ENCODE assay signal across 26 cellular contexts in the genomic region with DNA sequence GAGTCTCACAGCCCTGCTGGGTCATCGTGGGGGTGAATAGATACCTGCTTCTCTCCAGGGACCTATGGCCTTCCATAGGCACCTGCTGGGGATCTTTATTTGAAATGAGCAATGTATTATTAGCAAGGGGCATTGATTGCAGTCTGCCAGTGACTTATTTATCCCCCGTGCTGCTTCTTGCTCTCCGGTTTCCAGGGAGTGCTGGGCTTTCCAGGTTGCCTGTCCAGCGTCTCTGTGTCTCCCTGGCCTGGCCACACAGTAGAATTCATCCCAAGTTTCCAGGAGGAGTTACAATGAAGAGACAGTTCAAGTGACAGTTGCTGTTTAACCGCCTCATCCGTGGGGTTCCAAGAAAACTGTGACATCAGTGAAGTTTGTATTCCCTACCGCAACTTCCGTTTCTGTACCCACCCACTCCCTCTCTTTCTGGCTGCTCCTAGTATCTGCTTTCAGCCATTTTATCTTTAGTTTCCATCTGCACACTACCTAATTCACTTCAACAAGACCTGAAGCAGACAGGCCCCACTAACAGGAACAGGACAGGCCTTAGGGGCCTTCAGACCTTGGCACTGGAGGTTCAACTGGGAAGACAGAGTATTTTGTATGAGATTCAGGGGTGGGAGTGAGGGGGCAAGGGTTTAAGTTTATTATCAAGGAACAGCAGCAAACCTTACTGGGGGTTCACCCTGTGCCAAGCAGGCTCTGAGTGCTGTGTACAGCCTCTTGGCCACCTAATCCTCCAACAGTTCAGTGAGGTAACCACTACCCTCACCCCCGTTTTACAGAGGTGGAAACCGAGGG.
DNase-seq lines count a peak whose midpoint lies in the region; ATAC-seq, FAIRE-seq and TF ChIP-seq lines count a peak whose summit lies in the region.
"Had no signal": no experiment of that assay in that cellular context is flagged by ENCODE, and none has a peak within 500 bp of the region (broad histone marks: within the 10 kb centered on the region; RNA-seq: fewer than 3 reads in every experiment).

No MANE protein-coding gene starts in this region.

- no peak overlapping the region for H3K4me3 ChIP-seq in HepG2 (replicated peaks in 1 of 3; ENCODE audit: insufficient read depth in 1 of 3, low read depth in 2 of 3, low read length in 3 of 3)
- H3K4me3 ChIP-seq in right lobe of liver = no peak overlapping the region
- no peak overlapping the region for H3K4me3 ChIP-seq in SK-N-SH (ENCODE audit: low read depth in 2 of 2, low read length in 1 of 2)
- H3K4me3 ChIP-seq: GM23338, lower lobe of right lung, right atrium auricular region, tibial artery had no signal

- DNase-seq in HepG2 (ENCODE audit: low spot score) (no peak), right lobe of liver (no peak), SK-N-SH (peak; percentile 75), HuH-7.5 (ENCODE audit: low spot score) (no peak), GM19238 (ENCODE audit: insufficient read length, low spot score) (no peak)
- no peak for DNase-seq in activated T-helper 2 cell treated with anti-CD3 and anti-CD28 coated beads, Interferon-gamma antibody, Interleukin-2, Interleukin-4, amounts not matched to agents 10 μg/mL and 5 μg/mL and 100 μg/mL, durations not matched to agents 14 hours and 24 hours and 36 hours (ENCODE audit: low spot score)
- DNase-seq in stimulated activated naive CD8-positive, alpha-beta T cell treated with anti-CD3 and anti-CD28 coated beads, Interleukin-15, amount 100 ng/mL, for 72 hours = no peak
- DNase-seq: activated T-cell treated with anti-CD3 and anti-CD28 coated beads, Interleukin-2, amount 50 U/mL, for 72 hours; DMS 273 treated with DMSO at 0.1 percent for 48 hours; glutamatergic neuron; KG1; lower lobe of right lung; MV-4-11; NCI-H524; SIG-M5; stimulated activated CD4-positive, alpha-beta T cell treated with anti-CD3 and anti-CD28 coated beads, Interleukin-4, amount 100 ng/mL, for 4 hours; stimulated activated naive CD4-positive, alpha-beta T cell treated with Interleukin-2 at 50 U/mL for 16 hours; WERI-Rb-1 had no signal

- H2AFZ ChIP-seq in HepG2 (ENCODE audit: low read length) (no peak overlapping the region), SK-N-SH (ENCODE audit: low read depth) (no peak overlapping the region)
- H2AFZ ChIP-seq: GM23338, parathyroid adenoma had no signal

- TF ChIP-seq CTCF in HepG2 (CRISPR knock-in tag; IDR thresholded peaks at IDR 0.05) (no peak), right lobe of liver (IDR thresholded peaks at IDR 0.05) (no peak), SK-N-SH (IDR thresholded peaks at IDR 0.05) (no peak)

- no peaks in the 10 kb centered on the region for H3F3A ChIP-seq in SK-N-SH (replicated peaks; ENCODE audit: insufficient read depth)

- POLR2A ChIA-PET in HepG2 (lab: Yijun Ruan, JAX) = no interaction called here
- POLR2A ChIA-PET in SK-N-SH (lab: Yijun Ruan, JAX) = no interaction called here

- H3K27ac Mint-ChIP-seq in activated T-helper 2 cell treated with anti-CD3 and anti-CD28 coated beads, Interferon-gamma antibody, Interleukin-2, Interleukin-4, amounts not matched to agents 10 μg/mL and 5 μg/mL and 100 μg/mL, durations not matched to agents 14 hours and 24 hours and 36 hours = peak overlapping the region; percentile 68
- H3K27ac Mint-ChIP-seq in stimulated activated naive CD8-positive, alpha-beta T cell treated with anti-CD3 and anti-CD28 coated beads, Interleukin-15, amount 100 ng/mL, for 72 hours = peak overlapping the region; percentile 41 to 84
- H3K27ac Mint-ChIP-seq: activated T-cell treated with anti-CD3 and anti-CD28 coated beads, Interleukin-2, amount 50 U/mL, for 72 hours; GM23338; nephron had no signal

- no peaks in the 10 kb centered on the region for H3K36me3 Mint-ChIP-seq in activated T-helper 2 cell treated with anti-CD3 and anti-CD28 coated beads, Interferon-gamma antibody, Interleukin-2, Interleukin-4, amounts not matched to agents 10 μg/mL and 5 μg/mL and 100 μg/mL, durations not matched to agents 14 hours and 24 hours and 36 hours (ENCODE audit: low read depth)
- H3K36me3 Mint-ChIP-seq: CD4-positive, CD25-positive, alpha-beta regulatory T cell had no signal

- H3K4me2 ChIP-seq in HepG2 (ENCODE audit: low read depth, low read length) (no peak overlapping the region), SK-N-SH (no peak overlapping the region)
- H3K4me2 ChIP-seq: GM23338 had no signal

- no peaks in the 10 kb centered on the region for H3K4me1 ChIP-seq in HepG2 (ENCODE audit: insufficient read depth, low read length)
- H3K4me1 ChIP-seq in right lobe of liver = no peaks in the 10 kb centered on the region
- peaks cover 0 to 56% of the 10 kb centered on the region in 2 experiments; a peak in 2 of 4 replicates for H3K4me1 ChIP-seq in SK-N-SH (ENCODE audit: control insufficient read depth in 1 of 2, insufficient read depth in 2 of 2, low read depth in 1 of 2, low read length in 1 of 2)

- H3K9me3 Mint-ChIP-seq in activated T-helper 2 cell treated with anti-CD3 and anti-CD28 coated beads, Interferon-gamma antibody, Interleukin-2, Interleukin-4, amounts not matched to agents 10 μg/mL and 5 μg/mL and 100 μg/mL, durations not matched to agents 14 hours and 24 hours and 36 hours = no peaks in the 10 kb centered on the region
- no peaks in the 10 kb centered on the region for H3K9me3 Mint-ChIP-seq in stimulated activated naive CD8-positive, alpha-beta T cell treated with anti-CD3 and anti-CD28 coated beads, Interleukin-15, amount 100 ng/mL, for 72 hours
- H3K9me3 Mint-ChIP-seq: activated T-cell treated with anti-CD3 and anti-CD28 coated beads, Interleukin-2, amount 50 U/mL, for 72 hours; CD4-positive, CD25-positive, alpha-beta regulatory T cell; GM23338; nephron had no signal

- no peak for ATAC-seq in HepG2
- no peak for ATAC-seq in right lobe of liver
- ATAC-seq in stimulated activated naive CD8-positive, alpha-beta T cell treated with anti-CD3 and anti-CD28 coated beads, Interleukin-15, amount 100 ng/mL, for 72 hours = no peak
- ATAC-seq in HG02610 (IDR thresholded peaks at IDR 0.05; ENCODE audit: unreplicated experiment) = no peak
- ATAC-seq: activated T-cell treated with anti-CD3 and anti-CD28 coated beads, Interleukin-2, amount 50 U/mL, for 72 hours; Panc1 had no signal

- intact Hi-C loops in HepG2 (cut with micrococcal nuclease; ENCODE audit: unreplicated experiment) (no loop called here), right lobe of liver (cut with DNase I) (no loop called here)
- intact Hi-C loops in activated T-helper 2 cell treated with anti-CD3 and anti-CD28 coated beads, Interferon-gamma antibody, Interleukin-2, Interleukin-4, amounts not matched to agents 10 μg/mL and 5 μg/mL and 100 μg/mL, durations not matched to agents 14 hours and 24 hours and 36 hours (cut with micrococcal nuclease) = loop anchor here (10.0 kb wide), 1 partner anchor 59 kb away; no protein-coding TSS in a partner anchor

- H3K4me3 Mint-ChIP-seq in activated T-helper 2 cell treated with anti-CD3 and anti-CD28 coated beads, Interferon-gamma antibody, Interleukin-2, Interleukin-4, amounts not matched to agents 10 μg/mL and 5 μg/mL and 100 μg/mL, durations not matched to agents 14 hours and 24 hours and 36 hours (ENCODE audit: low read depth) = peak overlapping the region; percentile 11
- no peak overlapping the region for H3K4me3 Mint-ChIP-seq in stimulated activated naive CD8-positive, alpha-beta T cell treated with anti-CD3 and anti-CD28 coated beads, Interleukin-15, amount 100 ng/mL, for 72 hours
- H3K4me3 Mint-ChIP-seq: activated T-cell treated with anti-CD3 and anti-CD28 coated beads, Interleukin-2, amount 50 U/mL, for 72 hours; CD4-positive, CD25-positive, alpha-beta regulatory T cell; GM23338; nephron had no signal

- H3K27me3 ChIP-seq in HepG2 (ENCODE audit: control insufficient read depth in 1 of 2, insufficient read depth in 2 of 2, low read length in 2 of 2) (no peaks in the 10 kb centered on the region), right lobe of liver (no peaks in the 10 kb centered on the region), SK-N-SH (ENCODE audit: insufficient read depth) (no peaks in the 10 kb centered on the region)
- H3K27me3 ChIP-seq: right atrium auricular region, tibial artery had no signal

- in situ Hi-C loops in HepG2 (cut with HindIII; ENCODE audit: extremely low pct_ligation_motif_present, low pct_unique_long_range_greater_than_20kb) = no loop called here

- TF ChIP-seq RAD21 in HepG2 (CRISPR knock-in tag; IDR thresholded peaks at IDR 0.05) = no peak
- peak; percentile 43; the same call in 1 of the 2 replicates for TF ChIP-seq RAD21 in SK-N-SH (IDR thresholded peaks at IDR 0.05; ENCODE audit: low read length)

- 53% methylated on average over 9 of the region's 10 CpGs for WGBS in HepG2 (ENCODE audit: low lambda C conversion rate)
- 75% methylated on average over 6 of the region's 10 CpGs for whole genome bisulfite sequencing in right lobe of liver (ENCODE audit: insufficient coverage, low coverage, low lambda C conversion rate, missing lambda C conversion rate)
- 82% methylated on average over 9 of the region's 10 CpGs for WGBS in SK-N-SH (ENCODE audit: low lambda C conversion rate)

- TF ChIP-seq POLR2A in HepG2 (IDR thresholded peaks at IDR 0.05; ENCODE audit: insufficient read depth in 1 of 2, low read depth in 2 of 2, low read length in 2 of 2) (no peak), right lobe of liver (IDR thresholded peaks at IDR 0.05) (no peak)

- H3K79me2 ChIP-seq in HepG2 (ENCODE audit: insufficient read depth, low read length) = no peaks in the 10 kb centered on the region
- no peaks in the 10 kb centered on the region for H3K79me2 ChIP-seq in SK-N-SH (ENCODE audit: insufficient read depth)

- no peak overlapping the region for H3K27ac ChIP-seq in HepG2 (ENCODE audit: extremely low read length, insufficient read depth, low read length)
- H3K27ac ChIP-seq in right lobe of liver = no peak overlapping the region
- peak overlapping the region in 1 of 2 experiments; percentile 84; a peak in 2 of 4 replicates for H3K27ac ChIP-seq in SK-N-SH (ENCODE audit: low read depth in 2 of 2, low read length in 1 of 2)
- H3K27ac ChIP-seq: lower lobe of right lung, parathyroid adenoma, right atrium auricular region, tibial artery, WERI-Rb-1 had no signal

- no peaks in the 10 kb centered on the region for H3K36me3 ChIP-seq in HepG2 (replicated peaks in 1 of 2; ENCODE audit: control insufficient read depth in 1 of 2, insufficient read depth in 2 of 2, low read length in 2 of 2)
- no peaks in the 10 kb centered on the region for H3K36me3 ChIP-seq in right lobe of liver
- H3K36me3 ChIP-seq in SK-N-SH (replicated peaks in 1 of 2; ENCODE audit: control insufficient read depth in 1 of 2, insufficient read depth in 2 of 2, low read length in 1 of 2) = no peaks in the 10 kb centered on the region
- H3K36me3 ChIP-seq: lower lobe of right lung, right atrium auricular region, tibial artery, WERI-Rb-1 had no signal

- H3K9me2 ChIP-seq in SK-N-SH = no peaks in the 10 kb centered on the region

- H3K9me3 ChIP-seq in HepG2 (ENCODE audit: low read length) (no peaks in the 10 kb centered on the region), right lobe of liver (no peaks in the 10 kb centered on the region), SK-N-SH (no peaks in the 10 kb centered on the region)
- H3K9me3 ChIP-seq: lower lobe of right lung, right atrium auricular region, tibial artery had no signal

- no TSS peak for BruUV-seq in HepG2 (replicated peaks; lab: Mats Ljungman, UMichigan)

- CTCF ChIA-PET in HepG2 (lab: Yijun Ruan, JAX; ENCODE audit: low intra/inter-chr PET ratio, low total read pairs) = no interaction called here
- CTCF ChIA-PET in SK-N-SH (lab: Yijun Ruan, JAX) = interaction anchor here (0.7 to 4.0 kb wide), 5 partner anchors 7 to 149 kb away, joined by 3 to 22 read pairs (median 4); no protein-coding TSS in a partner anchor

- no peak overlapping the region for H3K9ac ChIP-seq in HepG2 (ENCODE audit: insufficient read depth, low read depth, low read length)
- no peak overlapping the region for H3K9ac ChIP-seq in SK-N-SH
- H3K9ac ChIP-seq: parathyroid adenoma had no signal

- H4K20me1 ChIP-seq in HepG2 (ENCODE audit: insufficient read depth, low read length) (no peaks in the 10 kb centered on the region), SK-N-SH (ENCODE audit: insufficient read depth) (no peaks in the 10 kb centered on the region)

- no peak for FAIRE-seq in HepG2 (lab: Jason Lieb, UNC)

- no peak for TF ChIP-seq EP300 in HepG2 (IDR thresholded peaks at IDR 0.05; ENCODE audit: low read depth in 2 of 2, low read length in 2 of 2)
- TF ChIP-seq EP300 in HepG2 (CRISPR knock-in tag; IDR thresholded peaks at IDR 0.05; ENCODE audit: borderline replicate concordance) = no peak
- TF ChIP-seq EP300 in SK-N-SH (IDR thresholded peaks at IDR 0.05; ENCODE audit: borderline replicate concordance in 1 of 2, low read depth in 1 of 2, low read length in 1 of 2) = peak in 1 of 2 experiments; percentile 85; a peak in 1 of 4 replicates

- no peaks in the 10 kb centered on the region for H3K27me3 Mint-ChIP-seq in activated T-helper 2 cell treated with anti-CD3 and anti-CD28 coated beads, Interferon-gamma antibody, Interleukin-2, Interleukin-4, amounts not matched to agents 10 μg/mL and 5 μg/mL and 100 μg/mL, durations not matched to agents 14 hours and 24 hours and 36 hours (ENCODE audit: low read depth)
- no peaks in the 10 kb centered on the region for H3K27me3 Mint-ChIP-seq in stimulated activated naive CD8-positive, alpha-beta T cell treated with anti-CD3 and anti-CD28 coated beads, Interleukin-15, amount 100 ng/mL, for 72 hours

- peaks cover 29% of the 10 kb centered on the region for H3K4me1 Mint-ChIP-seq in activated T-helper 2 cell treated with anti-CD3 and anti-CD28 coated beads, Interferon-gamma antibody, Interleukin-2, Interleukin-4, amounts not matched to agents 10 μg/mL and 5 μg/mL and 100 μg/mL, durations not matched to agents 14 hours and 24 hours and 36 hours (ENCODE audit: low read depth)
- peaks cover 10% of the 10 kb centered on the region for H3K4me1 Mint-ChIP-seq in stimulated activated naive CD8-positive, alpha-beta T cell treated with anti-CD3 and anti-CD28 coated beads, Interleukin-15, amount 100 ng/mL, for 72 hours
- H3K4me1 Mint-ChIP-seq: CD4-positive, CD25-positive, alpha-beta regulatory T cell; nephron had no signal
